ENCODE assay signal across 11 cellular contexts in the genomic region with DNA sequence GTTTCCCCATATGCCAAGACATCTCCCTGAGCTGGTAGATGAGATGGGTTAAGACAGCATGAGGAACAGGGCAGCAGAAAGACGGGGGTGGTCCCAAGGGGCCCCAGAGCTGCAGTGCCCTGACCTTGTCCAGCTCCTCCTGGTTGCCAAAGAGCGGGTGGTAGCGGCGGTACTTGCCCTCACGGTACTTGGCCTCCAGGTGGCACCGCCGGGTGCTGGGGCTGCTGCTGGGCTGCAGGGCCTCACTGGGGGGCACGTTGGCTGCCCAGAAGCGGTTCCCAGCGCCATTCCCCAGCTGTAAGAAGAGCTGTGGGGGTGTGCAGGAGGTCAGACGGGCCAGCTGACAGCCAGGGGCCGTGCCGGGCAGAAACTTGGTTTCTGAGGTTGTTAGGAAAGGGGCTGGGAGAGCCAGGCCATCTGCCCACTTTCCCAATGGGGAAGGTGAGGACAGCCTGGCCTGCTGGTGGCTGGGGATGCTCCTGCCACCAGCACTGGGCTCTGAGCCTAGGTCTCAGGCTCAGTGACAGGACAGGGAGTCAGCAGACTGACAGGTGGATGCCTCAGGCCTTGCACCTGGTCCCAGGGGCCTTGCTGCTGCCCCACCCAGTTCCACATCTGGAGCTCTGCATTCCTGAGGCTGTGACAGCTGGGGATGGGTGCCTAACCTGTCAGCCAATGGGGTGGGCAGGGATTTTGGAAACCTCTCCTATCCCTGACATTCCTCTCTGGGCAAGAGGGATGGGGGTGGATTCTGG. TPM values are rescaled to one million over a fixed set of nuclear protein-coding genes. Genes with fewer than 3 reads are reported as not detected.
A peak's percentile ranks its signal among the peaks of the same experiment; 100 is the strongest.
DNase-seq lines count a peak whose midpoint lies in the region; ATAC-seq and TF ChIP-seq lines count a peak whose summit lies in the region.
"Had no signal": no experiment of that assay in that cellular context is flagged by ENCODE, and none has a peak within 500 bp of the region (broad histone marks: within the 10 kb centered on the region; RNA-seq: fewer than 3 reads in every experiment).

No MANE protein-coding gene starts in this region.

- ATAC-seq in PC-3 (no peak), psoas muscle (peak; percentile 5 to 10 (median 6)), HG03280 (IDR thresholded peaks at IDR 0.05; ENCODE audit: unreplicated experiment) (no peak)

- H3K9me2 ChIP-seq in PC-3 (replicated peaks; ENCODE audit: low read length) = no peaks in the 10 kb centered on the region

- CTCF ChIA-PET in PC-3 (lab: Charles Lee) = no interaction called here

- H2AFZ ChIP-seq in PC-3 (ENCODE audit: low read length) = no peak overlapping the region

- intact Hi-C loops in PC-3 (cut with micrococcal nuclease) (no loop called here), psoas muscle (cut with DNase I) (no loop called here)

- H3K36me3 ChIP-seq in PC-3 (ENCODE audit: low read depth, low read length) (peaks cover 24% of the 10 kb centered on the region), psoas muscle (ENCODE audit: insufficient read depth in 1 of 2, low read depth in 1 of 2) (peaks cover 0 to 81% of the 10 kb centered on the region in 2 donors)

- no peaks in the 10 kb centered on the region for H3F3A ChIP-seq in PC-3 (ENCODE audit: low read length, unreplicated experiment)

- H3K4me1 ChIP-seq in PC-3 (ENCODE audit: insufficient read depth, low read length) = no peaks in the 10 kb centered on the region; the same call in 1 of the 2 replicates
- H3K4me1 ChIP-seq in psoas muscle = no peaks in the 10 kb centered on the region

- no peaks in the 10 kb centered on the region for H3K9me3 ChIP-seq in PC-3 (ENCODE audit: low read length)
- no peaks in the 10 kb centered on the region for H3K9me3 ChIP-seq in psoas muscle
- H3K9me3 ChIP-seq: gastrocnemius medialis had no signal

- 70 to 79% (median 70%) methylated on average over 12 to 13 of the region's 13 CpGs for WGBS in psoas muscle, 3 donors

- no peaks in the 10 kb centered on the region for H3K79me2 ChIP-seq in PC-3 (ENCODE audit: low read length)

- H3K4me3 ChIP-seq in PC-3 (ENCODE audit: low read length) (no peak overlapping the region), fibroblast of the aortic adventitia (ENCODE audit: low read depth, low read length) (no peak overlapping the region), psoas muscle (no peak overlapping the region)
- H3K4me3 ChIP-seq: gastrocnemius medialis had no signal

- POLR2A ChIA-PET in PC-3 (lab: Charles Lee; ENCODE audit: unreplicated experiment) = no interaction called here

- no TSS peak for BruUV-seq in PC-3 (replicated peaks; lab: Mats Ljungman, UMichigan)

- H3K27ac ChIP-seq in PC-3 (ENCODE audit: low read length) (no peak overlapping the region), psoas muscle (peak overlapping the region; percentile 5)

- peak; percentile 66 for DNase-seq in ELF-1 (ENCODE audit: low read depth, low spot score)
- no peak for DNase-seq in PC-3
- DNase-seq in fibroblast of the aortic adventitia (ENCODE audit: low read depth) = peak; percentile 30
- no peak for DNase-seq in psoas muscle
- no peak for DNase-seq in AML-193 (lab: John Stamatoyannopoulos, UW)
- no peak for DNase-seq in NCI-H1694 treated with DMSO at 0.1 percent for 48 hours (lab: John Stamatoyannopoulos, UW)
- no peak for DNase-seq in activated effector memory CD4-positive, alpha-beta T cell treated with anti-CD3 and anti-CD28 coated beads, Interleukin-2, amount 50 U/mL, for 16 hours
- DNase-seq: activated T-cell treated with anti-CD3 and anti-CD28 coated beads for 4 hours, gastrocnemius medialis, KBM-7 had no signal

- TF ChIP-seq CTCF in PC-3 (conservative IDR thresholded peaks at IDR 0.05; ENCODE audit: low read depth, low read length) (peak; percentile 42), fibroblast of the aortic adventitia (IDR thresholded peaks at IDR 0.05; ENCODE audit: insufficient read depth, low read length) (peak; percentile 34), psoas muscle (IDR thresholded peaks at IDR 0.05) (no peak)

- no peaks in the 10 kb centered on the region for H4K20me1 ChIP-seq in PC-3 (ENCODE audit: low read length)

- H3K4me2 ChIP-seq in PC-3 (ENCODE audit: low read length) = no peak overlapping the region

- H3K27me3 ChIP-seq in PC-3 (ENCODE audit: low read length) (no peaks in the 10 kb centered on the region), psoas muscle (ENCODE audit: insufficient read depth in 3 of 3, low read length in 2 of 3) (no peaks in the 10 kb centered on the region)
- H3K27me3 ChIP-seq: gastrocnemius medialis had no signal

- H3K9ac ChIP-seq in PC-3 (ENCODE audit: low read length) = no peak overlapping the region

RNA-seq across cellular contexts. Expression of gene PDE2A, which starts 30.0 kb away (rescaled TPM):
- total RNA-seq in PC-3 (2014; rRNA removed) (2.6 and 2.7 TPM in 2 replicates), fibroblast of the aortic adventitia (ENCODE audit: low replicate concordance) (0.41 TPM in 1 of 2 replicates, not detected in the other), psoas muscle (10 to 100 TPM in 2 of 4 donors, 1 to 10 TPM in 2; 6.0 to 20.1 (median 10.1) TPM)
- 10 to 100 TPM in 1 of 3 donors, 1 to 10 TPM in 2; 6.9 to 16.6 (median 7.6) TPM for polyA plus RNA-seq in psoas muscle

RNA-seq across cellular contexts. Expression of gene ARAP1, which starts 48.0 kb away (rescaled TPM):
- total RNA-seq in PC-3 (2014; rRNA removed) (86.2 and 124 TPM in 2 replicates), fibroblast of the aortic adventitia (ENCODE audit: low replicate concordance) (66.9 and 184 TPM in 2 replicates), psoas muscle (10 to 100 TPM; 16.0 to 27.5 (median 18.9) TPM)
- polyA plus RNA-seq in psoas muscle = 10 to 100 TPM; 16.8 to 19.8 (median 17.5) TPM

Comparison
In these comparisons a context has a peak if more than half of its experiments do, and no peak if none do; other contexts are left out.
1. DNase-seq: peak in ELF-1 (single experiment) and fibroblast of the aortic adventitia (single experiment); none in PC-3 (single experiment), psoas muscle (0 of 2), AML-193 (0 of 2), NCI-H1694 treated with DMSO at 0.1 percent for 48 hours (single experiment) and activated effector memory CD4-positive, alpha-beta T cell treated with anti-CD3 and anti-CD28 coated beads, Interleukin-2, amount 50 U/mL, for 16 hours (single experiment).
2. ATAC-seq: peak in psoas muscle (4 of 4); none in PC-3 (single experiment) and HG03280 (single experiment).